8 cellular contexts compared by ENCODE assay signal in the genomic region with DNA sequence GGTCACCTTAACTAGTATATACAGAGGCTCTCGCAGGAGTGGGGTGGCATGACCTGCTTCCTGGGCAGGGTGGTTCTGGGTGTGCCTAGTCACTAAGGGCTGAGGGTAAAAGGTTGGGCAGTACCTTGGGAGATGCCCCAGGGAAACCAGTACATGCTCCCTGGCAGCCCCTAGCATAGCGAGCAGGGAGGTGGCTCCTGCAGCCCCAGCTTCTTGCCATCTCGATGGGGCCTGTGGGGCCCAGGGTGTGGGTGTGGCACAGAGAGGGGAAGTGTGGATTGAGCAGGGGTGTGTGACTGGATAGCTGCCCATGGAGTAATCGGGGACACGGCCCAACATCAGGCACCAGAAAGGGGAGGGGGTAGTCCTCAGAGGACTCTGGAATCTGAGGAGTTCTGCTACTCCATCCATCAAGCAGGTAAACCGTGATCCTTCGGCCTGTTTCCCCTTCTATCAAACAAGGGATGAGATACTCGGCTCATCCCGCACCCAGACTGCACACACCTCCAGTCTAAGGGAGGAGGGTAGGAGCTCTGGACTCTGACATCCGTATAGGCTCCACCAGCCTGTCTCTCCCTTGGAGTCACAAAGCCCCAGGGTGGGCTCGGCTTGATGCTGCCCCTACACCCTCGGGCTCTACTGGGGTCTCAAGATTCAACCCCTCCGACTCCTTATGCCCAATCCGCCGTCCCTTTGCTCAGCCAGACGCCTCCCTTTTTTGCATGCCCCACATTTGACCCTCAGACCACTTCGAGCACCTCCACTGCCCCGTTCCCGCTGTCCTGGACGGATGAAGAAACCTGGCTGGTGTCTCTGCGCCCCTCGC. TPM values are rescaled to one million over a fixed set of nuclear protein-coding genes. Genes with fewer than 3 reads are reported as not detected.
DNase-seq lines count a peak whose midpoint lies in the region; ATAC-seq, FAIRE-seq and TF ChIP-seq lines count a peak whose summit lies in the region.

No MANE protein-coding gene starts in this region.

- FAIRE-seq in kidney (lab: Jason Lieb, UNC), result no peak

- ATAC-seq in HG03097 (IDR thresholded peaks at IDR 0.05; ENCODE audit: low FRiP score, unreplicated experiment), result no peak

- H3K9me3 ChIP-seq in HUES6 (ENCODE audit: control insufficient read depth, insufficient read depth, low read depth, low read length) (no peaks in the 10 kb centered on the region), kidney (ENCODE audit: control insufficient read depth in 1 of 2, low read length in 2 of 2) (no peaks in the 10 kb centered on the region), tibial artery (no peaks in the 10 kb centered on the region)

- H3K27me3 Mint-ChIP-seq in activated naive CD8-positive, alpha-beta T cell, result no peaks in the 10 kb centered on the region

- no peaks in the 10 kb centered on the region for H3K27me3 ChIP-seq in HUES6 (ENCODE audit: control insufficient read depth, insufficient read depth, low read length)
- no peaks in the 10 kb centered on the region for H3K27me3 ChIP-seq in tibial artery

- peaks cover 52% of the 10 kb centered on the region for H3K4me1 Mint-ChIP-seq in activated naive CD8-positive, alpha-beta T cell (ENCODE audit: low read depth)

- intact Hi-C loops in kidney (cut with DNase I) (no loop called here), tibial artery (cut with DNase I; ENCODE audit: low total_unique reads) (loop anchor here (5.0 kb wide), 1 partner anchor 41 kb away; a partner anchor contains a TSS)

- H3K27ac ChIP-seq in HUES6 (ENCODE audit: low read depth, low read length) (peak overlapping the region; percentile 94; the same call in 1 of the 2 replicates), kidney (ENCODE audit: low read depth in 2 of 2, low read length in 2 of 2) (peak overlapping the region; percentile 88 to 97), tibial artery (peak overlapping the region; percentile 97 to 98)

- H3K4me1 ChIP-seq in HUES6 (ENCODE audit: control insufficient read depth, insufficient read depth, low read length), result peaks cover 39% of the 10 kb centered on the region
- H3K4me1 ChIP-seq in kidney (ENCODE audit: control insufficient read depth in 1 of 2, insufficient read depth in 1 of 2, low read depth in 1 of 2, low read length in 2 of 2), result peaks cover 7 to 27% of the 10 kb centered on the region in 2 donors
- H3K4me1 ChIP-seq in tibial artery, result peaks cover 16 to 60% (median 44%) of the 10 kb centered on the region in 4 donors

- no peaks in the 10 kb centered on the region for H3K9me3 Mint-ChIP-seq in activated naive CD8-positive, alpha-beta T cell (ENCODE audit: low read depth)

- H3K9ac ChIP-seq in HUES6 (ENCODE audit: low read length) (peak overlapping the region; percentile 93), kidney (ENCODE audit: low read length in 2 of 2) (peak overlapping the region; percentile 70 to 74)

- H3K36me3 ChIP-seq in HUES6 (ENCODE audit: control insufficient read depth, insufficient read depth, low read length) (peaks cover 16% of the 10 kb centered on the region), kidney (ENCODE audit: control insufficient read depth in 1 of 2, insufficient read depth in 2 of 2, low read length in 2 of 2) (peaks cover 7 to 10% of the 10 kb centered on the region in 2 donors), tibial artery (peaks cover 15 to 25% (median 17%) of the 10 kb centered on the region in 3 donors)

- TF ChIP-seq CTCF in AG09309 (IDR thresholded peaks at IDR 0.05; ENCODE audit: control insufficient read depth, insufficient read depth, low read depth, low read length, missing control alignments) (no peak), kidney (IDR thresholded peaks at IDR 0.05; ENCODE audit: borderline replicate concordance, extremely low read depth, insufficient read depth) (no peak), tibial artery (IDR thresholded peaks at IDR 0.05) (peak; percentile 31 to 52)

- peak overlapping the region; percentile 97 for H3K4me3 Mint-ChIP-seq in activated naive CD8-positive, alpha-beta T cell

- H3K4me3 ChIP-seq in AG09309 (ENCODE audit: control insufficient read depth, low read depth, low read length), result peak overlapping the region; percentile 63
- peak overlapping the region; percentile 89 for H3K4me3 ChIP-seq in HUES6 (ENCODE audit: low read depth, low read length)
- H3K4me3 ChIP-seq in kidney (ENCODE audit: low read length in 2 of 2), result peak overlapping the region; percentile 76 to 86
- peak overlapping the region; percentile 89 to 95 for H3K4me3 ChIP-seq in tibial artery

- H3K36me3 Mint-ChIP-seq in activated naive CD8-positive, alpha-beta T cell, result no peaks in the 10 kb centered on the region

- no peak for DNase-seq in AG09309 (ENCODE audit: low read depth)
- DNase-seq in kidney, result no peak
- DNase-seq in tibial artery, result no peak
- no peak for DNase-seq in middle frontal gyrus (ENCODE audit: extremely low spot score, low spot score)
- DNase-seq in effector CD4-positive, alpha-beta T cell, result no peak

- peak overlapping the region; percentile 97 for H3K27ac Mint-ChIP-seq in activated naive CD8-positive, alpha-beta T cell

RNA-seq across cellular contexts. Expression of a gene that starts 1.1 kb away (rescaled TPM):
- total RNA-seq in kidney, result 16.9 TPM
- polyA plus RNA-seq in kidney (ENCODE audit: insufficient read depth, low read depth, low replicate concordance), result 7.7 TPM

RNA-seq across cellular contexts. Expression of a gene that starts 6.7 kb away (rescaled TPM):
- total RNA-seq in kidney, result 10.8 TPM
- 41.5 TPM for polyA plus RNA-seq in kidney (ENCODE audit: insufficient read depth, low read depth, low replicate concordance)

RNA-seq across cellular contexts. Expression of a gene that starts 25.4 kb away (rescaled TPM):
- 229 TPM for total RNA-seq in kidney
- 191 TPM for polyA plus RNA-seq in kidney (ENCODE audit: insufficient read depth, low read depth, low replicate concordance)

RNA-seq across cellular contexts. Expression of a gene that starts 36.4 kb away (rescaled TPM):
- 142 TPM for total RNA-seq in kidney
- 294 TPM for polyA plus RNA-seq in kidney (ENCODE audit: insufficient read depth, low read depth, low replicate concordance)

RNA-seq across cellular contexts. Expression of a gene that starts 39.9 kb away (rescaled TPM):
- 60.4 TPM for total RNA-seq in kidney
- 98.0 TPM for polyA plus RNA-seq in kidney (ENCODE audit: insufficient read depth, low read depth, low replicate concordance)

Comparison
In these comparisons a context has a peak if more than half of its experiments do, and no peak if none do; other contexts are left out.
1. CTCF ChIP-seq: peak in tibial artery (2 of 2); none in AG09309 (single experiment) and kidney (single experiment).
2. Peak in every context shown above with its lines, with median percentiles within 50 percentile points of each other: H3K4me3 ChIP-seq and H3K27ac ChIP-seq.